ENCODE assay signal across 9 cellular contexts in genomic region chr10:68992721-68993440, GRCh38. TPM values are rescaled to one million over a fixed set of nuclear protein-coding genes. Genes with fewer than 3 reads are reported as not detected.
A peak's percentile ranks its signal among the peaks of the same experiment; 100 is the strongest.
DNase-seq lines count a peak whose midpoint lies in the region; ATAC-seq and TF ChIP-seq lines count a peak whose summit lies in the region.
"Had no signal": no experiment of that assay in that cellular context is flagged by ENCODE, and none has a peak within 500 bp of the region (broad histone marks: within the 10 kb centered on the region; RNA-seq: fewer than 3 reads in every experiment).

No MANE protein-coding gene starts in this region.

- no peaks in the 10 kb centered on the region for H3K27me3 ChIP-seq in endodermal cell (ENCODE audit: control insufficient read depth, insufficient read depth, low read length, poor library complexity, severe bottlenecking)
- H3K27me3 ChIP-seq in naive thymus-derived CD4-positive, alpha-beta T cell (ENCODE audit: control insufficient read depth in 2 of 2, insufficient read depth in 2 of 2, low read length in 2 of 2), result no peaks in the 10 kb centered on the region

- H3K9me3 ChIP-seq in endodermal cell (ENCODE audit: control insufficient read depth, low read length), result no peaks in the 10 kb centered on the region
- H3K9me3 ChIP-seq in naive thymus-derived CD4-positive, alpha-beta T cell (ENCODE audit: control insufficient read depth in 2 of 3, low read length in 3 of 3), result no peaks in the 10 kb centered on the region

- H3K4me3 ChIP-seq in endodermal cell (ENCODE audit: low read length), result peak overlapping the region; percentile 65
- no peak overlapping the region for H3K4me3 ChIP-seq in naive thymus-derived CD4-positive, alpha-beta T cell (ENCODE audit: low read length)

- DNase-seq in stimulated activated naive CD8-positive, alpha-beta T cell treated with anti-CD3 and anti-CD28 coated beads, Interleukin-15, Interleukin-2, amounts not matched to agents 100 U/mL and 50 U/mL, for 24 hours, result no peak
- DNase-seq in endodermal cell (no peak), inferior parietal cortex (ENCODE audit: extremely low spot score) (no peak)
- no peak for DNase-seq in naive thymus-derived CD4-positive, alpha-beta T cell
- no peak for DNase-seq in stimulated activated naive CD4-positive, alpha-beta T cell treated with Interleukin-2 at 50 U/mL for 16 hours (lab: John Stamatoyannopoulos, UW)

- H3K27ac Mint-ChIP-seq in stimulated activated naive CD8-positive, alpha-beta T cell treated with anti-CD3 and anti-CD28 coated beads, Interleukin-15, Interleukin-2, amounts not matched to agents 100 ng/mL and 50 ng/mL, for 24 hours, result peak overlapping the region; percentile 56
- H3K27ac Mint-ChIP-seq in endodermal cell, result peak overlapping the region; percentile 6
- H3K27ac Mint-ChIP-seq in naive thymus-derived CD4-positive, alpha-beta T cell, result peak overlapping the region in 7 of 9 donors; percentile 0 to 69 (median 25)

- CTCF ChIA-PET in naive thymus-derived CD4-positive, alpha-beta T cell (lab: Charles Lee), result no interaction called here

- TF ChIP-seq CTCF in endodermal cell (conservative IDR thresholded peaks at IDR 0.05), result no peak

- peaks cover 54% of the 10 kb centered on the region for H3K4me1 Mint-ChIP-seq in stimulated activated naive CD8-positive, alpha-beta T cell treated with anti-CD3 and anti-CD28 coated beads, Interleukin-15, Interleukin-2, amounts not matched to agents 100 ng/mL and 50 ng/mL, for 24 hours (ENCODE audit: low read depth)
- peaks cover 13% of the 10 kb centered on the region for H3K4me1 Mint-ChIP-seq in endodermal cell
- H3K4me1 Mint-ChIP-seq in naive thymus-derived CD4-positive, alpha-beta T cell, result peaks cover 41 to 77% (median 70%) of the 10 kb centered on the region in 7 donors

- no peak overlapping the region for H3K4me3 Mint-ChIP-seq in stimulated activated naive CD8-positive, alpha-beta T cell treated with anti-CD3 and anti-CD28 coated beads, Interleukin-15, Interleukin-2, amounts not matched to agents 100 ng/mL and 50 ng/mL, for 24 hours
- H3K4me3 Mint-ChIP-seq in endodermal cell, result peak overlapping the region; percentile 2
- peak overlapping the region in 8 of 10 donors; percentile 2 to 45 (median 32) for H3K4me3 Mint-ChIP-seq in naive thymus-derived CD4-positive, alpha-beta T cell

- H3K4me1 ChIP-seq in endodermal cell (ENCODE audit: control insufficient read depth, insufficient read depth, low read length), result no peaks in the 10 kb centered on the region
- peaks cover 15 to 20% of the 10 kb centered on the region in 2 donors for H3K4me1 ChIP-seq in naive thymus-derived CD4-positive, alpha-beta T cell (ENCODE audit: control insufficient read depth in 2 of 2, insufficient read depth in 2 of 2, low read length in 2 of 2)

- POLR2A ChIA-PET in naive thymus-derived CD4-positive, alpha-beta T cell (lab: Charles Lee), result interaction anchor here (0.8 to 1.2 kb wide), 2 partner anchors 91 to 99 kb away, joined by 3 to 4 read pairs; no protein-coding TSS in a partner anchor

- no peaks in the 10 kb centered on the region for H3K9me3 Mint-ChIP-seq in stimulated activated naive CD8-positive, alpha-beta T cell treated with anti-CD3 and anti-CD28 coated beads, Interleukin-15, Interleukin-2, amounts not matched to agents 100 ng/mL and 50 ng/mL, for 24 hours
- no peaks in the 10 kb centered on the region for H3K9me3 Mint-ChIP-seq in endodermal cell
- peaks cover 0 to 3% (median 0%) of the 10 kb centered on the region in 11 donors for H3K9me3 Mint-ChIP-seq in naive thymus-derived CD4-positive, alpha-beta T cell
- H3K9me3 Mint-ChIP-seq: IgD-negative memory B cell had no signal

- H3K36me3 ChIP-seq in endodermal cell (ENCODE audit: control insufficient read depth, insufficient read depth, low read length), result peaks cover 16% of the 10 kb centered on the region
- H3K36me3 ChIP-seq in naive thymus-derived CD4-positive, alpha-beta T cell (ENCODE audit: control insufficient read depth in 2 of 3, insufficient read depth in 3 of 3, low read length in 3 of 3), result peaks cover 0 to 5% (median 0%) of the 10 kb centered on the region in 3 experiments

- 96% methylated on average over 2 of the region's 2 CpGs; no CpG with 5 or more reads in 1 of the 2 experiments for WGBS in endodermal cell (ENCODE audit: insufficient coverage in 1 of 2, insufficient read length in 1 of 2), 2 experiments

- no peak overlapping the region for H3K27ac ChIP-seq in endodermal cell (ENCODE audit: low read depth, low read length)
- no peak overlapping the region for H3K27ac ChIP-seq in naive thymus-derived CD4-positive, alpha-beta T cell (ENCODE audit: low read depth, low read length)

- H3K9ac ChIP-seq in endodermal cell (ENCODE audit: extremely low read depth, low read length, poor library complexity, severe bottlenecking), result no peak overlapping the region

- intact Hi-C loops in naive thymus-derived CD4-positive, alpha-beta T cell (cut with micrococcal nuclease), result no loop called here

- ATAC-seq in stimulated activated naive CD8-positive, alpha-beta T cell treated with anti-CD3 and anti-CD28 coated beads, Interleukin-15, Interleukin-2, amounts not matched to agents 100 U/mL and 50 U/mL, for 24 hours, result no peak
- ATAC-seq in naive thymus-derived CD4-positive, alpha-beta T cell, result no peak
- ATAC-seq in HG02885 (IDR thresholded peaks at IDR 0.05; ENCODE audit: poor library complexity, unreplicated experiment), result no peak
- ATAC-seq in GM21390 (IDR thresholded peaks at IDR 0.05; ENCODE audit: unreplicated experiment), result no peak

- H3K27me3 Mint-ChIP-seq in stimulated activated naive CD8-positive, alpha-beta T cell treated with anti-CD3 and anti-CD28 coated beads, Interleukin-15, Interleukin-2, amounts not matched to agents 100 ng/mL and 50 ng/mL, for 24 hours, result no peaks in the 10 kb centered on the region
- no peaks in the 10 kb centered on the region for H3K27me3 Mint-ChIP-seq in endodermal cell (ENCODE audit: insufficient read depth)
- H3K27me3 Mint-ChIP-seq in naive thymus-derived CD4-positive, alpha-beta T cell, result peaks cover 0 to 2% (median 0%) of the 10 kb centered on the region in 5 donors
- H3K27me3 Mint-ChIP-seq: IgD-negative memory B cell had no signal

- H3K36me3 Mint-ChIP-seq in stimulated activated naive CD8-positive, alpha-beta T cell treated with anti-CD3 and anti-CD28 coated beads, Interleukin-15, Interleukin-2, amounts not matched to agents 100 ng/mL and 50 ng/mL, for 24 hours (ENCODE audit: low read depth), result peaks cover 15% of the 10 kb centered on the region
- H3K36me3 Mint-ChIP-seq in endodermal cell (ENCODE audit: low read depth), result peaks cover 5% of the 10 kb centered on the region
- H3K36me3 Mint-ChIP-seq in naive thymus-derived CD4-positive, alpha-beta T cell, result peaks cover 0 to 10% (median 0%) of the 10 kb centered on the region in 5 donors
- H3K36me3 Mint-ChIP-seq: IgD-negative memory B cell had no signal

RNA-seq across cellular contexts. Expression of gene KIFBP, which starts 4.3 kb away (rescaled TPM):
- total RNA-seq in endodermal cell, result 10 to 100 TPM; 36.4 to 36.8 TPM
- polyA plus RNA-seq in endodermal cell (2013, experiment 1 of 2), result 31.8 TPM
- 34.2 TPM for polyA plus RNA-seq in endodermal cell (2013, experiment 2 of 2)
- total RNA-seq in naive thymus-derived CD4-positive, alpha-beta T cell, result 10 to 100 TPM in 3 of 5 experiments, 1 to 10 TPM in 2; 4.5 to 18.1 (median 14.0) TPM
- polyA plus RNA-seq in naive thymus-derived CD4-positive, alpha-beta T cell, result 1 to 10 TPM; 4.9 TPM

RNA-seq across cellular contexts. Expression of gene DDX21, which starts 36.9 kb away (rescaled TPM):
- total RNA-seq in endodermal cell, result 10 to 100 TPM; 64.7 to 78.7 TPM
- polyA plus RNA-seq in endodermal cell (2013, experiment 1 of 2), result 55.3 TPM
- 47.0 TPM for polyA plus RNA-seq in endodermal cell (2013, experiment 2 of 2)
- 100 to 1,000 TPM in 1 of 5 experiments, 10 to 100 TPM in 4; 43.5 to 101 (median 86.7) TPM for total RNA-seq in naive thymus-derived CD4-positive, alpha-beta T cell
- polyA plus RNA-seq in naive thymus-derived CD4-positive, alpha-beta T cell, result 10 to 100 TPM; 15.0 to 15.4 TPM

Comparison
In these comparisons a context has a peak if more than half of its experiments do, and no peak if none do; other contexts are left out.
1. H3K27ac Mint-ChIP-seq: peak in every context shown above with its lines; median percentile 56 in stimulated activated naive CD8-positive, alpha-beta T cell treated with anti-CD3 and anti-CD28 coated beads, Interleukin-15, Interleukin-2, amounts not matched to agents 100 ng/mL and 50 ng/mL, for 24 hours; 25 in naive thymus-derived CD4-positive, alpha-beta T cell; 6 in endodermal cell.